ENCODE assay signal across 20 cellular contexts in the genomic region with DNA sequence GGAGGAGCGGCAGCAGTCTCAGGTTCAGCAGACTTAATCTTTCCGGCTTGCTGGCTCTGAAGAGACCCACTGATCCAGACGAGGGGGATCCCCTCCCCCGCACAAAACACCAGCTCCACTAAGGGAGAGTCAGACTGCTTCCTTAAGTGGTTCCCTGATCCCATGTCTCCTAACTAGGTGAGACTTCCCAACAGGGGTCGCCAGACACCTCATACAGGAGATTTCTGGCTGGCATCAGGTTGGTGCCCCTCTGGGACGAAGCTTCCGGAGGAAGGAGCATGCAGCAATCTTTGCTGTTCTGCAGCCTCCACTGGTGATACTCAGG.
DNase-seq lines count a peak whose midpoint lies in the region; ATAC-seq and TF ChIP-seq lines count a peak whose summit lies in the region.
"Had no signal": no experiment of that assay in that cellular context is flagged by ENCODE, and none has a peak within 500 bp of the region (broad histone marks: within the 10 kb centered on the region; RNA-seq: fewer than 3 reads in every experiment).

No MANE protein-coding gene starts in this region.

- H3K4me1 Mint-ChIP-seq in H9 = peaks cover 9 to 11% of the 10 kb centered on the region in 2 experiments
- H3K4me1 Mint-ChIP-seq in stimulated activated naive CD8-positive, alpha-beta T cell treated with anti-CD3 and anti-CD28 coated beads, Interleukin-15, amount 100 ng/mL, for 72 hours = no peaks in the 10 kb centered on the region

- POLR2A ChIA-PET in Panc1 (lab: Charles Lee) = no interaction called here

- H3K4me1 ChIP-seq in H9 (ENCODE audit: insufficient read depth, low read length) = no peaks in the 10 kb centered on the region
- H3K4me1 ChIP-seq in Panc1 (ENCODE audit: control insufficient read depth, insufficient read depth, low read length) = no peaks in the 10 kb centered on the region
- H3K4me1 ChIP-seq: BLaER1 treated with 17β-estradiol and CSF1 and Interleukin-3, amounts not matched to agents 10 nM and 100 nM had no signal

- H4K91ac ChIP-seq in H9 (ENCODE audit: insufficient read length, low read depth, low read length) = no peak overlapping the region

- no peak overlapping the region for H3K4me2 ChIP-seq in H9 (ENCODE audit: insufficient read depth, insufficient read length, low read length)
- H3K4me2 ChIP-seq: BLaER1 treated with 17β-estradiol and CSF1 and Interleukin-3, amounts not matched to agents 10 nM and 100 nM had no signal

- H3T11ph ChIP-seq in H9 (ENCODE audit: low read length) = no peak overlapping the region

- no peak overlapping the region for H2AK5ac ChIP-seq in H9 (ENCODE audit: insufficient read length, low read length)

- H3K4me3 ChIP-seq in Panc1 (ENCODE audit: low read depth in 2 of 2, low read length in 2 of 2) (no peak overlapping the region), retinal pigment epithelial cell (ENCODE audit: low read length) (no peak overlapping the region)
- H3K4me3 ChIP-seq: BLaER1 treated with 17β-estradiol and CSF1 and Interleukin-3, amounts not matched to agents 10 nM and 100 nM had no signal

- no peak overlapping the region for H3K23ac ChIP-seq in H9 (ENCODE audit: insufficient read length, low read depth, low read length)

- H3K4ac ChIP-seq in H9 (ENCODE audit: low read depth, low read length) = no peak overlapping the region

- no peak overlapping the region for H2BK12ac ChIP-seq in H9 (ENCODE audit: insufficient read length, low read depth, low read length)

- in situ Hi-C loops in Panc1 (cut with HindIII; ENCODE audit: low pct_unique_long_range_greater_than_20kb, low sequenced_read_pairs) = no loop called here

- H4K20me1 ChIP-seq in H9 (ENCODE audit: control insufficient read depth, insufficient read depth, insufficient read length) = no peaks in the 10 kb centered on the region
- H4K20me1 ChIP-seq: BLaER1 treated with 17β-estradiol and CSF1 and Interleukin-3, amounts not matched to agents 10 nM and 100 nM had no signal

- no peak overlapping the region for H4K8ac ChIP-seq in H9 (replicated peaks; ENCODE audit: insufficient read length, low read depth, low read length)

- peak; percentile 64 for DNase-seq in H9
- DNase-seq in Panc1 (ENCODE audit: low read depth, low spot score) = no peak
- peak; percentile 19 for DNase-seq in iPS DF 4.7 (ENCODE audit: extremely low read depth, low spot score)
- DNase-seq in retinal pigment epithelial cell (ENCODE audit: low read depth) = no peak
- no peak for DNase-seq in DMS153 (lab: John Stamatoyannopoulos, UW)
- DNase-seq in cardiac septum (ENCODE audit: low spot score) = no peak
- no peak for DNase-seq in stimulated activated naive CD8-positive, alpha-beta T cell treated with anti-CD3 and anti-CD28 coated beads, Interleukin-15, amount 100 ng/mL, for 72 hours
- DNase-seq: CD8-positive, alpha-beta T cell; DMS79; HCEC 1CT; IMR-90; NCI-H1436; NCI-H2029 treated with DMSO at 0.1 percent for 48 hours; NCI-H2227 treated with DMSO at 0.1 percent for 48 hours; NCI-H524; NCI-H82; SIG-M5 had no signal

- H2BK120ac ChIP-seq in H9 (ENCODE audit: low read depth, low read length, poor library complexity, severe bottlenecking) = no peak overlapping the region

- H2AFZ ChIP-seq in H9 (ENCODE audit: low read length) = no peak overlapping the region

- H3K23me2 ChIP-seq in H9 (ENCODE audit: insufficient read length, low read depth, low read length, poor library complexity, severe bottlenecking) = no peaks in the 10 kb centered on the region

- no peak overlapping the region for H2BK15ac ChIP-seq in H9 (ENCODE audit: low read depth, low read length)

- H3K9ac ChIP-seq in H9 (ENCODE audit: extremely low read depth, insufficient read length, low read length) = no peak overlapping the region
- H3K9ac ChIP-seq: BLaER1 treated with 17β-estradiol and CSF1 and Interleukin-3, amounts not matched to agents 10 nM and 100 nM had no signal

- CTCF ChIA-PET in Panc1 (lab: Charles Lee) = interaction anchor here (0.5 kb wide), 1 partner anchor 86 kb away, joined by 7 read pairs; no protein-coding TSS in a partner anchor

- peaks cover 0 to 12% (median 4%) of the 10 kb centered on the region in 3 experiments; a peak in 5 of 7 replicates for H3K36me3 Mint-ChIP-seq in H9 (ENCODE audit: insufficient read depth in 1 of 3, low read depth in 3 of 3)

- H3K27me3 ChIP-seq in H9 (ENCODE audit: insufficient read depth, low read length) (no peaks in the 10 kb centered on the region), Panc1 (ENCODE audit: control insufficient read depth, insufficient read depth, low read length) (no peaks in the 10 kb centered on the region)
- H3K27me3 ChIP-seq: BLaER1 treated with 17β-estradiol and CSF1 and Interleukin-3, amounts not matched to agents 10 nM and 100 nM had no signal

- H3K18ac ChIP-seq in H9 (ENCODE audit: insufficient read length, low read depth, low read length) = no peak overlapping the region

- H3K9me3 ChIP-seq in H9 (ENCODE audit: control insufficient read depth, low read depth, low read length) = no peaks in the 10 kb centered on the region
- peaks cover 4% of the 10 kb centered on the region; the same call in 1 of the 2 replicates for H3K9me3 ChIP-seq in Panc1 (ENCODE audit: control insufficient read depth, insufficient read depth, low read depth, low read length)

- no peak overlapping the region for H3K14ac ChIP-seq in H9 (ENCODE audit: insufficient read depth, low read length)

- H3K79me2 ChIP-seq in H9 (ENCODE audit: insufficient read depth, low read length) = no peaks in the 10 kb centered on the region

- no peak overlapping the region for H2BK5ac ChIP-seq in H9 (ENCODE audit: insufficient read length, low read length)

- H3K27ac ChIP-seq in H9 (ENCODE audit: insufficient read length, low read depth, low read length) (no peak overlapping the region), Panc1 (ENCODE audit: low read length) (no peak overlapping the region)
- H3K27ac ChIP-seq: BLaER1 treated with 17β-estradiol and CSF1 and Interleukin-3, amounts not matched to agents 10 nM and 100 nM; HL-60; RWPE1 had no signal

- no CpG with 5 or more reads among the region's 7 CpGs for WGBS in H9 (ENCODE audit: extremely low coverage, insufficient read length, low lambda C conversion rate)

- H3K27me3 Mint-ChIP-seq in H9 (ENCODE audit: low read depth) = peaks cover 3% of the 10 kb centered on the region
- H3K27me3 Mint-ChIP-seq in stimulated activated naive CD8-positive, alpha-beta T cell treated with anti-CD3 and anti-CD28 coated beads, Interleukin-15, amount 100 ng/mL, for 72 hours = peaks cover 19% of the 10 kb centered on the region

- H3K27ac Mint-ChIP-seq in H9 = no peak overlapping the region; a peak in 1 of 7 replicates
- H3K27ac Mint-ChIP-seq in stimulated activated naive CD8-positive, alpha-beta T cell treated with anti-CD3 and anti-CD28 coated beads, Interleukin-15, amount 100 ng/mL, for 72 hours = no peak overlapping the region
- H3K27ac Mint-ChIP-seq: CD8-positive, alpha-beta T cell had no signal

- H3K36me3 ChIP-seq in Panc1 (ENCODE audit: control insufficient read depth, insufficient read depth, low read length) = no peaks in the 10 kb centered on the region

- H3K79me1 ChIP-seq in H9 (ENCODE audit: insufficient read depth, low read depth, low read length, poor library complexity, severe bottlenecking) = no peaks in the 10 kb centered on the region

- no TSS peak for BruUV-seq in Panc1 (replicated peaks; lab: Mats Ljungman, UMichigan)

- H3K9me3 Mint-ChIP-seq in H9 = peaks cover 13 to 22% of the 10 kb centered on the region in 2 experiments; a peak in 4 of 5 replicates
- H3K9me3 Mint-ChIP-seq in stimulated activated naive CD8-positive, alpha-beta T cell treated with anti-CD3 and anti-CD28 coated beads, Interleukin-15, amount 100 ng/mL, for 72 hours = peaks cover 31 to 46% of the 10 kb centered on the region in 2 donors

- H3K56ac ChIP-seq in H9 (ENCODE audit: insufficient read length, low read depth, low read length) = no peak overlapping the region

- H3K4me3 Mint-ChIP-seq in H9 = no peak overlapping the region
- no peak overlapping the region for H3K4me3 Mint-ChIP-seq in stimulated activated naive CD8-positive, alpha-beta T cell treated with anti-CD3 and anti-CD28 coated beads, Interleukin-15, amount 100 ng/mL, for 72 hours
- H3K4me3 Mint-ChIP-seq: CD8-positive, alpha-beta T cell had no signal

- peak; percentile 50; the same call in 2 of the 3 replicates for TF ChIP-seq CTCF in H9 (conservative IDR thresholded peaks at IDR 0.05)
- TF ChIP-seq CTCF in Panc1 (IDR thresholded peaks at IDR 0.05) = peak; percentile 25; the same call in 1 of the 2 replicates
- peak; percentile 16 for TF ChIP-seq CTCF in retinal pigment epithelial cell (conservative IDR thresholded peaks at IDR 0.05; ENCODE audit: low read depth, low read length)

- intact Hi-C loops in Panc1 (cut with micrococcal nuclease; ENCODE audit: unreplicated experiment) (no loop called here), cardiac septum (cut with DNase I) (no loop called here)

- no peak for ATAC-seq in Panc1
- no peak for ATAC-seq in stimulated activated naive CD8-positive, alpha-beta T cell treated with anti-CD3 and anti-CD28 coated beads, Interleukin-15, amount 100 ng/mL, for 72 hours
- ATAC-seq: CD8-positive, alpha-beta T cell had no signal

- H2BK20ac ChIP-seq in H9 (ENCODE audit: low read depth, low read length, poor library complexity, severe bottlenecking) = no peak overlapping the region

- H4K5ac ChIP-seq in H9 (ENCODE audit: insufficient read length, low read depth, low read length) = no peak overlapping the region

Comparison
In these comparisons a context has a peak if more than half of its experiments do, and no peak if none do; other contexts are left out.
1. DNase-seq: peak in H9 (single experiment) and iPS DF 4.7 (single experiment); none in Panc1 (single experiment), retinal pigment epithelial cell (single experiment), DMS153 (single experiment), cardiac septum (single experiment) and stimulated activated naive CD8-positive, alpha-beta T cell treated with anti-CD3 and anti-CD28 coated beads, Interleukin-15, amount 100 ng/mL, for 72 hours (0 of 2).
2. Peak in every context shown above with its lines, with median percentiles within 50 percentile points of each other: CTCF ChIP-seq.